In genomic region chr10:131121511-131122035, GRCh38 we compare ENCODE assay signal across 21 cellular contexts.
DNase-seq lines count a peak whose midpoint lies in the region; TF ChIP-seq lines count a peak whose summit lies in the region.
"Had no signal": no experiment of that assay in that cellular context is flagged by ENCODE, and none has a peak within 500 bp of the region (broad histone marks: within the 10 kb centered on the region; RNA-seq: fewer than 3 reads in every experiment).

No MANE protein-coding gene starts in this region.

- H3K9ac ChIP-seq in BLaER1 = no peak overlapping the region

- H3K4me1 ChIP-seq in BLaER1 (peaks cover 78% of the 10 kb centered on the region), osteoblast (ENCODE audit: insufficient read depth, low read length) (no peaks in the 10 kb centered on the region), stomach (no peaks in the 10 kb centered on the region)
- H3K4me1 ChIP-seq: A549, BE2C, HAP-1 had no signal

- H3K4me3 Mint-ChIP-seq in CD14-positive monocyte = no peak overlapping the region
- H3K4me3 Mint-ChIP-seq: CD4-positive, alpha-beta memory T cell; GM23338; HFFc6 had no signal

- H3K4me3 ChIP-seq in BLaER1 (no peak overlapping the region), osteoblast (ENCODE audit: insufficient read depth, low read length) (no peak overlapping the region), stomach (no peak overlapping the region)
- H3K4me3 ChIP-seq: A549, GM23338, HAP-1 had no signal

- no peaks in the 10 kb centered on the region for H3K79me2 ChIP-seq in osteoblast (ENCODE audit: insufficient read depth, low read length)

- 0 out of 2 replicates have a peak overlapping the region, but pooled peaks have one; percentile 0 for H3K27ac ChIP-seq in BLaER1
- no peak overlapping the region for H3K27ac ChIP-seq in osteoblast (ENCODE audit: low read depth, low read length)
- no peak overlapping the region for H3K27ac ChIP-seq in stomach
- H3K27ac ChIP-seq: A549, C4-2B had no signal

- DNase-seq in CD14-positive monocyte (ENCODE audit: low spot score) (peak; percentile 30), osteoblast (ENCODE audit: insufficient read length, low spot score, missing footprints) (peak; percentile 65), stomach (no peak), NCI-H510A (lab: John Stamatoyannopoulos, UW) (no peak), SW 1271 (lab: John Stamatoyannopoulos, UW) (no peak)
- DNase-seq: 8988T; ACHN; AML-193; BE2C; Calu3; CD4-positive, alpha-beta memory T cell; COR-L47; DMS53; DMS79 treated with DMSO at 0.1 percent for 48 hours; GF-D8; HFFc6 had no signal

- no peaks in the 10 kb centered on the region for H4K20me1 ChIP-seq in BLaER1
- no peaks in the 10 kb centered on the region for H4K20me1 ChIP-seq in osteoblast (ENCODE audit: insufficient read depth, low read length)

- WGBS in stomach, 5 donors = 78 to 89% (median 86%) methylated on average over 5 to 11 of the region's 11 CpGs

- H3K4me1 Mint-ChIP-seq in CD14-positive monocyte = no peaks in the 10 kb centered on the region

- TF ChIP-seq POLR2A in stomach (IDR thresholded peaks at IDR 0.05) = no peak

- H3K27ac Mint-ChIP-seq in CD14-positive monocyte = no peak overlapping the region
- H3K27ac Mint-ChIP-seq: CD4-positive, alpha-beta memory T cell; GM23338; HFFc6 had no signal

- TF ChIP-seq CTCF in CD14-positive monocyte (IDR thresholded peaks at IDR 0.05) (no peak), osteoblast (IDR thresholded peaks at IDR 0.05; ENCODE audit: extremely low read depth, low read depth, low read length) (no peak), stomach (IDR thresholded peaks at IDR 0.05) (no peak)

- no peak for TF ChIP-seq EP300 in stomach (IDR thresholded peaks at IDR 0.05)

- H2AFZ ChIP-seq in osteoblast (ENCODE audit: low read length) = no peak overlapping the region
- H2AFZ ChIP-seq: GM23338 had no signal

- peaks cover 0 to 4% (median 0%) of the 10 kb centered on the region in 3 donors for H3K27me3 Mint-ChIP-seq in CD14-positive monocyte (ENCODE audit: low read depth in 3 of 3)
- H3K27me3 Mint-ChIP-seq: CD4-positive, alpha-beta memory T cell had no signal

- H3K36me3 Mint-ChIP-seq in CD14-positive monocyte = no peaks in the 10 kb centered on the region
- H3K36me3 Mint-ChIP-seq: CD4-positive, alpha-beta memory T cell had no signal

- H3K36me3 ChIP-seq in BLaER1 (peaks cover 58% of the 10 kb centered on the region), osteoblast (ENCODE audit: insufficient read depth, low read length) (no peaks in the 10 kb centered on the region), stomach (no peaks in the 10 kb centered on the region)
- H3K36me3 ChIP-seq: BE2C, HAP-1 had no signal

- intact Hi-C loops in CD14-positive monocyte (cut with micrococcal nuclease) = no loop called here
- intact Hi-C loops in stomach (cut with DNase I; ENCODE audit: low total_unique reads) = no loop called here

- peaks cover 4 to 32% (median 16%) of the 10 kb centered on the region in 7 donors for H3K9me3 Mint-ChIP-seq in CD14-positive monocyte

- peaks cover 38% of the 10 kb centered on the region for H3K9me3 ChIP-seq in BLaER1
- peaks cover 7% of the 10 kb centered on the region for H3K9me3 ChIP-seq in osteoblast (ENCODE audit: low read depth, low read length)
- peaks cover 0 to 11% (median 3%) of the 10 kb centered on the region in 4 donors for H3K9me3 ChIP-seq in stomach
- H3K9me3 ChIP-seq: BE2C, HAP-1 had no signal

- peak overlapping the region; percentile 69 for H3K4me2 ChIP-seq in BLaER1
- no peak overlapping the region for H3K4me2 ChIP-seq in osteoblast (ENCODE audit: insufficient read depth, low read length)
- H3K4me2 ChIP-seq: A549, GM23338 had no signal

- H3K27me3 ChIP-seq in BLaER1 (no peaks in the 10 kb centered on the region), osteoblast (ENCODE audit: insufficient read depth, low read length) (no peaks in the 10 kb centered on the region), stomach (peaks cover 0 to 26% (median 0%) of the 10 kb centered on the region in 3 donors)
- H3K27me3 ChIP-seq: BE2C had no signal

Comparison
In these comparisons a context has a peak if more than half of its experiments do, and no peak if none do; other contexts are left out.
1. DNase-seq: peak in CD14-positive monocyte (single experiment) and osteoblast (single experiment); none in stomach (single experiment), NCI-H510A (single experiment) and SW 1271 (0 of 2).